ENCODE assay signal across 13 cellular contexts in the genomic region with DNA sequence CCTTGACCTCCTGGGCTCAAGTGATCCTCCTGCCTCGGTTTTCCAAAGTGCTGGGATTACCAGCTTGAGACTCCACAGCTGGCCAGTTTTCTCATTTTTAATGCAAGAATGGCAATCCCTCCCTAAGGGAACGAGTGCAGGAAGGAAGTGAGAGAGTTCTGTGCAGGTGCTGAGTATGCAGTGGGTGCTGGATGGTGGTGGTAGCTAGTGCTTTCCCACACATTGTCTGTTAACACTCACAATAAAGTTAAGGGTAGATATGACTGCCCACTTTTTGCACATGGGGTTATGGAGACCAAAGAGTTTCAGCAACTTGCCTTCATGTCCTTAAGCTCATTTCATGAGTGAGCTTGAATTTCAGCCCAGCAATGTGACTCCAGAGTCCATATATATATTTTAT. TPM values are rescaled to one million over a fixed set of nuclear protein-coding genes. Genes with fewer than 3 reads are reported as not detected.
DNase-seq lines count a peak whose midpoint lies in the region; ATAC-seq, FAIRE-seq and TF ChIP-seq lines count a peak whose summit lies in the region.
"Had no signal": no experiment of that assay in that cellular context is flagged by ENCODE, and none has a peak within 500 bp of the region (broad histone marks: within the 10 kb centered on the region; RNA-seq: fewer than 3 reads in every experiment).

No MANE protein-coding gene starts in this region.

- H3K4me1 ChIP-seq in PC-3 (ENCODE audit: insufficient read depth, low read length), result peaks cover 13% of the 10 kb centered on the region

- H2AFZ ChIP-seq in PC-3 (ENCODE audit: low read length), result no peak overlapping the region

- no peaks in the 10 kb centered on the region for H3K9me2 ChIP-seq in PC-3 (replicated peaks; ENCODE audit: low read length)

- POLR2A ChIA-PET in PC-3 (lab: Charles Lee; ENCODE audit: unreplicated experiment), result interaction anchor here (1.1 kb wide), 1 partner anchor 130 kb away, joined by 7 read pairs; no protein-coding TSS in a partner anchor

- H3K27me3 ChIP-seq in PC-3 (ENCODE audit: low read length), result no peaks in the 10 kb centered on the region

- no peaks in the 10 kb centered on the region for H3F3A ChIP-seq in PC-3 (ENCODE audit: low read length, unreplicated experiment)

- peak; percentile 34 for ATAC-seq in GM19397 (IDR thresholded peaks at IDR 0.05; ENCODE audit: unreplicated experiment)
- peak; percentile 53 for ATAC-seq in HG02938 (IDR thresholded peaks at IDR 0.05; ENCODE audit: unreplicated experiment)
- peak; percentile 9 for ATAC-seq in PC-3
- ATAC-seq in SK-N-SH treated with all-trans-retinoic acid at 6 μM for 48 hours, result no peak; the same call in 2 of the 3 replicates

- no peaks in the 10 kb centered on the region for H3K79me2 ChIP-seq in PC-3 (ENCODE audit: low read length)

- H3K27ac ChIP-seq in PC-3 (ENCODE audit: low read length), result 0 out of 2 replicates have a peak overlapping the region, but pooled peaks have one; percentile 23
- H3K27ac ChIP-seq: C4-2B had no signal

- TF ChIP-seq POLR2A in GM12891 (IDR thresholded peaks at IDR 0.05; ENCODE audit: low read depth, low read length), result no peak

- no peaks in the 10 kb centered on the region for H3K9me3 ChIP-seq in PC-3 (ENCODE audit: low read length)

- TF ChIP-seq CTCF in PC-3 (conservative IDR thresholded peaks at IDR 0.05; ENCODE audit: low read depth, low read length), result no peak

- DNase-seq in GM12891 (ENCODE audit: insufficient read length, low spot score) (no peak), PC-3 (no peak), LoVo (ENCODE audit: low spot score) (no peak)
- DNase-seq in stimulated activated CD8-positive, alpha-beta memory T cell treated with anti-CD3 and anti-CD28 coated beads, Interleukin-4, amount 100 ng/mL, for 48 hours, result no peak
- DNase-seq in stimulated activated CD4-positive, alpha-beta T cell treated with anti-CD3 and anti-CD28 coated beads, Interleukin-2, amount 100 ng/mL, for 48 hours, result no peak
- DNase-seq: activated naive CD4-positive, alpha-beta T cell treated with Interleukin-2 at 50 U/mL for 16 hours; H9; NCI-H2227 treated with DMSO at 0.1 percent for 48 hours; stimulated activated CD4-positive, alpha-beta T cell treated with anti-CD3 and anti-CD28 coated beads, Interleukin-12 subunit alpha, Interleukin-12 subunit beta, amount 100 ng/mL, for 4 hours had no signal

- no peaks in the 10 kb centered on the region for H4K20me1 ChIP-seq in PC-3 (ENCODE audit: low read length)

- no peaks in the 10 kb centered on the region for H3K36me3 ChIP-seq in PC-3 (ENCODE audit: low read depth, low read length)

- no peak overlapping the region for H3K9ac ChIP-seq in PC-3 (ENCODE audit: low read length)

- intact Hi-C loops in PC-3 (cut with micrococcal nuclease), result no loop called here

- BruUV-seq in PC-3 (replicated peaks; lab: Mats Ljungman, UMichigan), result no TSS peak

- peak overlapping the region; percentile 52 for H3K4me2 ChIP-seq in PC-3 (ENCODE audit: low read length)

- CTCF ChIA-PET in PC-3 (lab: Charles Lee), result interaction anchor here (0.9 to 1.4 kb wide), 2 partner anchors 18 to 55 kb away, joined by 4 to 9 read pairs; a partner anchor contains a TSS

- no peak overlapping the region for H3K4me3 ChIP-seq in PC-3 (ENCODE audit: low read length)

- peak; percentile 91 for FAIRE-seq in GM12891 (lab: Jason Lieb, UNC)

TF ChIP-seq in GM12891, 5 proteins besides CTCF, POLR2A, EP300 and RAD21:
- TF ChIP-seq TAF1 (IDR thresholded peaks at IDR 0.05; ENCODE audit: low read depth, low read length), result no peak
- peak; percentile 75 for TF ChIP-seq SPI1 (IDR thresholded peaks at IDR 0.05; ENCODE audit: low read depth, low read length)

TF ChIP-seq in SK-N-SH treated with all-trans-retinoic acid at 6 μM for 48 hours, 23 proteins besides CTCF, POLR2A, EP300 and RAD21:
- no peak for TF ChIP-seq ZNF8 (CRISPR knock-in tag; IDR thresholded peaks at IDR 0.05)
- TF ChIP-seq, protein P1, sequence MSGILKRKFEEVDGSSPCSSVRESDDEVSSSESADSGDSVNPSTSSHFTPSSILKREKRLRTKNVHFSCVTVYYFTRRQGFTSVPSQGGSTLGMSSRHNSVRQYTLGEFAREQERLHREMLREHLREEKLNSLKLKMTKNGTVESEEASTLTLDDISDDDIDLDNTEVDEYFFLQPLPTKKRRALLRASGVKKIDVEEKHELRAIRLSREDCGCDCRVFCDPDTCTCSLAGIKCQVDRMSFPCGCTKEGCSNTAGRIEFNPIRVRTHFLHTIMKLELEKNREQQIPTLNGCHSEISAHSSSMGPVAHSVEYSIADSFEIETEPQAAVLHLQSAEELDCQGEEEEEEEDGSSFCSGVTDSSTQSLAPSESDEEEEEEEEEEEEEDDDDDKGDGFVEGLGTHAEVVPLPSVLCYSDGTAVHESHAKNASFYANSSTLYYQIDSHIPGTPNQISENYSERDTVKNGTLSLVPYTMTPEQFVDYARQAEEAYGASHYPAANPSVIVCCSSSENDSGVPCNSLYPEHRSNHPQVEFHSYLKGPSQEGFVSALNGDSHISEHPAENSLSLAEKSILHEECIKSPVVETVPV (CRISPR knock-in tag; IDR thresholded peaks at IDR 0.05), result no peak
- no peak for TF ChIP-seq ZNF70 (CRISPR knock-in tag; IDR thresholded peaks at IDR 0.05)
- TF ChIP-seq, protein P2, sequence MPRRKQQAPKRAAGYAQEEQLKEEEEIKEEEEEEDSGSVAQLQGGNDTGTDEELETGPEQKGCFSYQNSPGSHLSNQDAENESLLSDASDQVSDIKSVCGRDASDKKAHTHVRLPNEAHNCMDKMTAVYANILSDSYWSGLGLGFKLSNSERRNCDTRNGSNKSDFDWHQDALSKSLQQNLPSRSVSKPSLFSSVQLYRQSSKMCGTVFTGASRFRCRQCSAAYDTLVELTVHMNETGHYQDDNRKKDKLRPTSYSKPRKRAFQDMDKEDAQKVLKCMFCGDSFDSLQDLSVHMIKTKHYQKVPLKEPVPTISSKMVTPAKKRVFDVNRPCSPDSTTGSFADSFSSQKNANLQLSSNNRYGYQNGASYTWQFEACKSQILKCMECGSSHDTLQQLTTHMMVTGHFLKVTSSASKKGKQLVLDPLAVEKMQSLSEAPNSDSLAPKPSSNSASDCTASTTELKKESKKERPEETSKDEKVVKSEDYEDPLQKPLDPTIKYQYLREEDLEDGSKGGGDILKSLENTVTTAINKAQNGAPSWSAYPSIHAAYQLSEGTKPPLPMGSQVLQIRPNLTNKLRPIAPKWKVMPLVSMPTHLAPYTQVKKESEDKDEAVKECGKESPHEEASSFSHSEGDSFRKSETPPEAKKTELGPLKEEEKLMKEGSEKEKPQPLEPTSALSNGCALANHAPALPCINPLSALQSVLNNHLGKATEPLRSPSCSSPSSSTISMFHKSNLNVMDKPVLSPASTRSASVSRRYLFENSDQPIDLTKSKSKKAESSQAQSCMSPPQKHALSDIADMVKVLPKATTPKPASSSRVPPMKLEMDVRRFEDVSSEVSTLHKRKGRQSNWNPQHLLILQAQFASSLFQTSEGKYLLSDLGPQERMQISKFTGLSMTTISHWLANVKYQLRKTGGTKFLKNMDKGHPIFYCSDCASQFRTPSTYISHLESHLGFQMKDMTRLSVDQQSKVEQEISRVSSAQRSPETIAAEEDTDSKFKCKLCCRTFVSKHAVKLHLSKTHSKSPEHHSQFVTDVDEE (CRISPR knock-in tag; IDR thresholded peaks at IDR 0.05), result no peak
- TF ChIP-seq, protein P3, sequence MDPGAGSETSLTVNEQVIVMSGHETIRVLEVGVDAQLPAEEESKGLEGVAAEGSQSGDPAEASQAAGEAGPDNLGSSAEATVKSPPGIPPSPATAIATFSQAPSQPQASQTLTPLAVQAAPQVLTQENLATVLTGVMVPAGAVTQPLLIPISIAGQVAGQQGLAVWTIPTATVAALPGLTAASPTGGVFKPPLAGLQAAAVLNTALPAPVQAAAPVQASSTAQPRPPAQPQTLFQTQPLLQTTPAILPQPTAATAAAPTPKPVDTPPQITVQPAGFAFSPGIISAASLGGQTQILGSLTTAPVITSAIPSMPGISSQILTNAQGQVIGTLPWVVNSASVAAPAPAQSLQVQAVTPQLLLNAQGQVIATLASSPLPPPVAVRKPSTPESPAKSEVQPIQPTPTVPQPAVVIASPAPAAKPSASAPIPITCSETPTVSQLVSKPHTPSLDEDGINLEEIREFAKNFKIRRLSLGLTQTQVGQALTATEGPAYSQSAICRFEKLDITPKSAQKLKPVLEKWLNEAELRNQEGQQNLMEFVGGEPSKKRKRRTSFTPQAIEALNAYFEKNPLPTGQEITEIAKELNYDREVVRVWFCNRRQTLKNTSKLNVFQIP (CRISPR knock-in tag; IDR thresholded peaks at IDR 0.05; ENCODE audit: borderline replicate concordance, low read depth), result no peak
- no peak for TF ChIP-seq PPARA (CRISPR knock-in tag; IDR thresholded peaks at IDR 0.05; ENCODE audit: borderline replicate concordance)
- no peak for TF ChIP-seq OSR1 (CRISPR knock-in tag; IDR thresholded peaks at IDR 0.05)
- no peak for TF ChIP-seq ZFP30 (CRISPR knock-in tag; IDR thresholded peaks at IDR 0.05)
- no peak for TF ChIP-seq ZFP3 (CRISPR knock-in tag; IDR thresholded peaks at IDR 0.05)

RNA-seq across cellular contexts. Expression of a gene that starts 18.5 kb away (rescaled TPM):
- polyA plus RNA-seq in GM12891 (2012; ENCODE audit: low read depth, missing spikeins), result 4.9 TPM
- 2.7 and 3.4 TPM in 2 replicates for total RNA-seq in PC-3 (2014; rRNA removed)
